Comparison of ENCODE assay signal across 9 cellular contexts in the genomic region with DNA sequence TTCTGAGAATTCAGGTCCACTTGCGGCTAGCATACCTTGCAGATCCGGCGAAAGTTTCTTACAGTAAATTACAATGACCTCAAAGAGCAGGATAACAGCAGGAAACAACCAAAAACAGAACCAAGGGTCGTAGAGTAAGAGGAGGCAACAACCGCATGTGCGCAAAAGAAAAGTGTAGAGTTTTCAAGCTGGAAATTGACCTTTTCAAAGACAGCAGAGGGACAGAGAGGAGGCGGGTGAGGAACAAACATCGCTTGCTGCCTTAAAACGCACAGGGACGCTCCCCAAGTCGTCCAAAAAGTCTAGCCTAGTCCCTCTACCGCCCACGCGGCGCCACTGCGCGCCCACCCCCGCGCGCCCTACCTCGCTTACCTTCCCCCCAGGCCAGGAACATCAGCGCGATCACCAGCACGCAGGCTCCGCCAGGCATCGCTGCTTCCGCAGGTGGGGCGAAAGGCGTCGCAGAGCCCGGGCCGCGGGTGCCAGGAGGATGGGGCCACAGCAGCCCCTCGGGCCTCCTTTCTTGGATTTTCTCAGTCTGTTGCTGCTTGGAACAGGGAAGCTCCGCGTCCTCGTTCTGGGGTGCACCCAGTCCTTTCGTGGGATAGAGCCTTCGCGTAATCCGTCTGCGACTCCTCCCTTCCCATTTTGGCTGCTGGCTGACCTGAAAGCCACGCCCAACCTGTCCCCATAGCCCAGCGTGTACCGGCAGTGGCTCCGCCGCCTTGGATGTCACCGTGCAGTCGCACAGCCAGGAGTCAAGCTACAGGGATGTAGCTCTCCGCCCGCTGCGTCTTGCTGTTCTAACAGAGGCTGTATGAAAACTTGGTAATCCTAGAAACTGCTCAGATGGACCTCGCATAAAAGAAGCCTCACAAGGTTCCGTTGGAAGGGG. TPM values are rescaled to one million over a fixed set of nuclear protein-coding genes. Genes with fewer than 3 reads are reported as not detected.
DNase-seq lines count a peak whose midpoint lies in the region; ATAC-seq and TF ChIP-seq lines count a peak whose summit lies in the region.
"Had no signal": no experiment of that assay in that cellular context is flagged by ENCODE, and none has a peak within 500 bp of the region (broad histone marks: within the 10 kb centered on the region; RNA-seq: fewer than 3 reads in every experiment).

Gene VWDE (minus strand): TSS at position 579 of the 895 bp plus-strand sequence. CDS start 149 bp downstream, at position 430.

- CTCF ChIA-PET in activated CD4-positive, alpha-beta memory T cell treated with anti-CD3 and anti-CD28 coated beads, Interleukin-2, amount 10 ng/mL, durations not matched to agents 7 days and 5 days (lab: Charles Lee), result interaction anchor here (1.6 kb wide), 1 partner anchor 15 kb away, joined by 4 read pairs; no protein-coding TSS in a partner anchor

- no peak for TF ChIP-seq CTCF in endothelial cell (IDR thresholded peaks at IDR 0.05; ENCODE audit: unreplicated experiment)

- peaks cover 6% of the 10 kb centered on the region for H3K9me3 Mint-ChIP-seq in activated CD4-positive, alpha-beta memory T cell treated with anti-CD3 and anti-CD28 coated beads, Interleukin-2, amount 10 ng/mL, durations not matched to agents 7 days and 5 days
- no peaks in the 10 kb centered on the region for H3K9me3 Mint-ChIP-seq in endothelial cell (ENCODE audit: unreplicated experiment)
- H3K9me3 Mint-ChIP-seq in natural killer cell treated with Interleukin-12 subunit alpha and Interleukin-12 subunit beta and Interleukin-15 and Interleukin-18, amount 100 ng/mL, for 72 hours, result peaks cover 6% of the 10 kb centered on the region

- H3K4me3 ChIP-seq in subcutaneous abdominal adipose tissue (ENCODE audit: low read depth in 1 of 5, low read length in 5 of 5), result peak within 1 kb of the TSS in 4 of 5 donors; percentile 42 to 60 (median 50)

- H3K27me3 ChIP-seq in subcutaneous abdominal adipose tissue (ENCODE audit: control insufficient read depth in 5 of 5, insufficient read depth in 4 of 5, low read length in 5 of 5), result peaks cover 0 to 11% (median 5%) of the 10 kb centered on the region in 5 donors

- no peaks in the 10 kb centered on the region for H3K36me3 ChIP-seq in subcutaneous abdominal adipose tissue (ENCODE audit: control insufficient read depth in 5 of 5, insufficient read depth in 5 of 5, low read length in 5 of 5)

- H3K9me3 ChIP-seq in subcutaneous abdominal adipose tissue (ENCODE audit: control insufficient read depth in 5 of 5, low read length in 5 of 5), result peaks cover 0 to 4% (median 1%) of the 10 kb centered on the region in 5 donors

- no peak within 1 kb of the TSS for H3K9ac ChIP-seq in subcutaneous abdominal adipose tissue (ENCODE audit: low read length in 5 of 5)

- H3K4me3 Mint-ChIP-seq in activated CD4-positive, alpha-beta memory T cell treated with anti-CD3 and anti-CD28 coated beads, Interleukin-2, amount 10 ng/mL, durations not matched to agents 7 days and 5 days, result peak within 1 kb of the TSS; percentile 86
- peak within 1 kb of the TSS; percentile 92 for H3K4me3 Mint-ChIP-seq in endothelial cell (ENCODE audit: unreplicated experiment)
- peak within 1 kb of the TSS; percentile 42 for H3K4me3 Mint-ChIP-seq in natural killer cell treated with Interleukin-12 subunit alpha and Interleukin-12 subunit beta and Interleukin-15 and Interleukin-18, amount 100 ng/mL, for 72 hours

- ATAC-seq in HG02885 (IDR thresholded peaks at IDR 0.05; ENCODE audit: poor library complexity, unreplicated experiment), result peak; percentile 84
- ATAC-seq in natural killer cell treated with Interleukin-12 subunit alpha and Interleukin-12 subunit beta and Interleukin-15 and Interleukin-18, amount 100 ng/mL, for 72 hours, result peak; percentile 20 to 66

- H3K36me3 Mint-ChIP-seq in activated CD4-positive, alpha-beta memory T cell treated with anti-CD3 and anti-CD28 coated beads, Interleukin-2, amount 10 ng/mL, durations not matched to agents 7 days and 5 days (ENCODE audit: low read depth), result peaks cover 2% of the 10 kb centered on the region
- H3K36me3 Mint-ChIP-seq in endothelial cell (ENCODE audit: low read depth, unreplicated experiment), result peaks cover 2% of the 10 kb centered on the region
- no peaks in the 10 kb centered on the region for H3K36me3 Mint-ChIP-seq in natural killer cell treated with Interleukin-12 subunit alpha and Interleukin-12 subunit beta and Interleukin-15 and Interleukin-18, amount 100 ng/mL, for 72 hours

- H3K4me1 Mint-ChIP-seq in activated CD4-positive, alpha-beta memory T cell treated with anti-CD3 and anti-CD28 coated beads, Interleukin-2, amount 10 ng/mL, durations not matched to agents 7 days and 5 days, result peaks cover 21% of the 10 kb centered on the region
- peaks cover 3% of the 10 kb centered on the region for H3K4me1 Mint-ChIP-seq in endothelial cell (ENCODE audit: unreplicated experiment)
- H3K4me1 Mint-ChIP-seq in natural killer cell treated with Interleukin-12 subunit alpha and Interleukin-12 subunit beta and Interleukin-15 and Interleukin-18, amount 100 ng/mL, for 72 hours (ENCODE audit: low read depth in 2 of 2), result peaks cover 4% of the 10 kb centered on the region in 2 donors

- DNase-seq in ELR (ENCODE audit: low read depth), result peak; percentile 66
- DNase-seq in NCI-H446 treated with DMSO at 0.1 percent for 48 hours (lab: John Stamatoyannopoulos, UW), result peak; percentile 37
- peak; percentile 71 for DNase-seq in activated CD4-positive, alpha-beta memory T cell treated with anti-CD3 and anti-CD28 coated beads, Interleukin-2, amount 10 ng/mL, durations not matched to agents 7 days and 5 days
- peak; percentile 37 for DNase-seq in endothelial cell (ENCODE audit: low spot score)
- no peak for DNase-seq in natural killer cell treated with Interleukin-12 subunit alpha and Interleukin-12 subunit beta and Interleukin-15 and Interleukin-18, amount 100 ng/mL, for 72 hours (ENCODE audit: low spot score)
- no peak for DNase-seq in NCI-H2196 treated with DMSO at 0.1 percent for 48 hours (lab: John Stamatoyannopoulos, UW; ENCODE audit: unreplicated experiment)

- POLR2A ChIA-PET in activated CD4-positive, alpha-beta memory T cell treated with anti-CD3 and anti-CD28 coated beads, Interleukin-2, amount 10 ng/mL, durations not matched to agents 7 days and 5 days (lab: Charles Lee), result interaction anchor here (0.8 to 1.1 kb wide), 3 partner anchors 59 to 283 kb away, joined by 3 to 4 read pairs (median 3); partner anchors contain the start of gene TMEM106B

- peak within 1 kb of the TSS; percentile 71 for H3K27ac Mint-ChIP-seq in activated CD4-positive, alpha-beta memory T cell treated with anti-CD3 and anti-CD28 coated beads, Interleukin-2, amount 10 ng/mL, durations not matched to agents 7 days and 5 days
- H3K27ac Mint-ChIP-seq in endothelial cell (ENCODE audit: unreplicated experiment), result peak within 1 kb of the TSS; percentile 43
- no peak within 1 kb of the TSS for H3K27ac Mint-ChIP-seq in natural killer cell treated with Interleukin-12 subunit alpha and Interleukin-12 subunit beta and Interleukin-15 and Interleukin-18, amount 100 ng/mL, for 72 hours

- H3K27me3 Mint-ChIP-seq in activated CD4-positive, alpha-beta memory T cell treated with anti-CD3 and anti-CD28 coated beads, Interleukin-2, amount 10 ng/mL, durations not matched to agents 7 days and 5 days, result peaks cover 14% of the 10 kb centered on the region
- peaks cover 3% of the 10 kb centered on the region for H3K27me3 Mint-ChIP-seq in endothelial cell (ENCODE audit: unreplicated experiment)
- H3K27me3 Mint-ChIP-seq in natural killer cell treated with Interleukin-12 subunit alpha and Interleukin-12 subunit beta and Interleukin-15 and Interleukin-18, amount 100 ng/mL, for 72 hours, result peaks cover 8 to 19% of the 10 kb centered on the region in 2 donors

- peaks cover 0 to 15% (median 11%) of the 10 kb centered on the region in 5 donors for H3K4me1 ChIP-seq in subcutaneous abdominal adipose tissue (ENCODE audit: control insufficient read depth in 5 of 5, insufficient read depth in 5 of 5, low read length in 5 of 5)

- H3K27ac ChIP-seq in subcutaneous abdominal adipose tissue (ENCODE audit: low read depth, low read length), result no peak within 1 kb of the TSS

RNA-seq across cellular contexts. Expression of gene VWDE, which starts in this region (rescaled TPM):
- 1 to 10 TPM; 5.2 to 6.6 TPM for total RNA-seq in activated CD4-positive, alpha-beta memory T cell treated with anti-CD3 and anti-CD28 coated beads, Interleukin-2, amount 10 ng/mL, durations not matched to agents 7 days and 5 days
- total RNA-seq in endothelial cell (ENCODE audit: unreplicated experiment), result 3.2 TPM
- under 1 TPM in 1 of 2 donors, not detected in 1; 0.31 TPM for total RNA-seq in natural killer cell treated with Interleukin-12 subunit alpha and Interleukin-12 subunit beta and Interleukin-15 and Interleukin-18, amount 100 ng/mL, for 72 hours
- total RNA-seq: RPMI7951 had no signal

Comparison
In these comparisons a context has a peak if more than half of its experiments do, and no peak if none do; other contexts are left out.
1. Peak in ATAC-seq in natural killer cell treated with Interleukin-12 subunit alpha and Interleukin-12 subunit beta and Interleukin-15 and Interleukin-18, amount 100 ng/mL, for 72 hours; RNA of the gene not detected or under 1 TPM.
2. DNase-seq: peak in ELR (single experiment), NCI-H446 treated with DMSO at 0.1 percent for 48 hours (single experiment), activated CD4-positive, alpha-beta memory T cell treated with anti-CD3 and anti-CD28 coated beads, Interleukin-2, amount 10 ng/mL, durations not matched to agents 7 days and 5 days (single experiment) and endothelial cell (single experiment); none in natural killer cell treated with Interleukin-12 subunit alpha and Interleukin-12 subunit beta and Interleukin-15 and Interleukin-18, amount 100 ng/mL, for 72 hours (single experiment) and NCI-H2196 treated with DMSO at 0.1 percent for 48 hours (single experiment).
3. H3K27ac Mint-ChIP-seq: peak in activated CD4-positive, alpha-beta memory T cell treated with anti-CD3 and anti-CD28 coated beads, Interleukin-2, amount 10 ng/mL, durations not matched to agents 7 days and 5 days (single experiment) and endothelial cell (single experiment); none in natural killer cell treated with Interleukin-12 subunit alpha and Interleukin-12 subunit beta and Interleukin-15 and Interleukin-18, amount 100 ng/mL, for 72 hours (0 of 2).
4. H3K4me3 Mint-ChIP-seq: peak in every context shown above with its lines; median percentile 92 in endothelial cell; 86 in activated CD4-positive, alpha-beta memory T cell treated with anti-CD3 and anti-CD28 coated beads, Interleukin-2, amount 10 ng/mL, durations not matched to agents 7 days and 5 days; 42 in natural killer cell treated with Interleukin-12 subunit alpha and Interleukin-12 subunit beta and Interleukin-15 and Interleukin-18, amount 100 ng/mL, for 72 hours.